Comparison of ENCODE assay signal across 21 cellular contexts in genomic region chr2:8518986-8519669, GRCh38.
DNase-seq lines count a peak whose midpoint lies in the region; ATAC-seq and TF ChIP-seq lines count a peak whose summit lies in the region.
"Had no signal": no experiment of that assay in that cellular context is flagged by ENCODE, and none has a peak within 500 bp of the region (broad histone marks: within the 10 kb centered on the region; RNA-seq: fewer than 3 reads in every experiment).

No MANE protein-coding gene starts in this region.

- no peak for ATAC-seq in stimulated activated memory B cell treated with anti-CD40 and anti-IgM and Interleukin-4, amounts not matched to agents 10 μg/mL and 1 μg/mL and 100 μg/mL, for 72 hours
- ATAC-seq in HG02852 (IDR thresholded peaks at IDR 0.05; ENCODE audit: unreplicated experiment) = no peak
- ATAC-seq: stimulated activated naive B cell treated with anti-CD40 and anti-IgM and Interleukin-4, amounts not matched to agents 10 μg/mL and 1 μg/mL and 100 μg/mL, for 72 hours had no signal

- H3K27me3 ChIP-seq in OCI-LY1 (ENCODE audit: insufficient read depth, low read length) = no peaks in the 10 kb centered on the region
- H3K27me3 ChIP-seq: esophagus squamous epithelium had no signal

- H3K9me3 Mint-ChIP-seq in activated naive CD4-positive, alpha-beta T cell treated with anti-CD3 and anti-CD28 coated beads for 36 hours = peaks cover 5% of the 10 kb centered on the region
- no peaks in the 10 kb centered on the region for H3K9me3 Mint-ChIP-seq in dendritic cell treated with granulocyte-macrophage colony-stimulating factor and Interleukin-4, amounts not matched to agents 40 ng/mL and 50 ng/mL, for 4 days
- peaks cover 4% of the 10 kb centered on the region for H3K9me3 Mint-ChIP-seq in stimulated activated memory B cell treated with anti-CD40 and anti-IgM and Interleukin-4, amounts not matched to agents 10 μg/mL and 1 μg/mL and 100 μg/mL, for 72 hours
- H3K9me3 Mint-ChIP-seq: HFFc6 had no signal

- H3K9me3 ChIP-seq in OCI-LY1 (ENCODE audit: low read length) = no peaks in the 10 kb centered on the region
- H3K9me3 ChIP-seq: esophagus squamous epithelium, SJCRH30 had no signal

- no peaks in the 10 kb centered on the region for H3K27me3 Mint-ChIP-seq in activated naive CD4-positive, alpha-beta T cell treated with anti-CD3 and anti-CD28 coated beads for 36 hours (ENCODE audit: low read depth)
- H3K27me3 Mint-ChIP-seq in dendritic cell treated with granulocyte-macrophage colony-stimulating factor and Interleukin-4, amounts not matched to agents 40 ng/mL and 50 ng/mL, for 4 days = no peaks in the 10 kb centered on the region
- H3K27me3 Mint-ChIP-seq in stimulated activated memory B cell treated with anti-CD40 and anti-IgM and Interleukin-4, amounts not matched to agents 10 μg/mL and 1 μg/mL and 100 μg/mL, for 72 hours = no peaks in the 10 kb centered on the region
- H3K27me3 Mint-ChIP-seq: activated naive CD4-positive, alpha-beta T cell treated with anti-CD3 and anti-CD28 coated beads, Interleukin-2, amount 10 ng/mL, durations not matched to agents 7 days and 5 days; CD4-positive, CD25-positive, alpha-beta regulatory T cell; progenitor cell of endocrine pancreas had no signal

- no peaks in the 10 kb centered on the region for H3F3A ChIP-seq in OCI-LY1 (ENCODE audit: insufficient read depth, low read length)

- TF ChIP-seq CTCF in OCI-LY1 (IDR thresholded peaks at IDR 0.05; ENCODE audit: low read length) = no peak

- no peak for DNase-seq in activated naive CD4-positive, alpha-beta T cell treated with anti-CD3 and anti-CD28 coated beads for 36 hours
- no peak for DNase-seq in activated naive CD4-positive, alpha-beta T cell treated with anti-CD3 and anti-CD28 coated beads, Interleukin-2, amount 50 U/mL, for 16 hours
- no peak for DNase-seq in NCI-H446 (lab: John Stamatoyannopoulos, UW)
- DNase-seq in OCI-M1 (lab: John Stamatoyannopoulos, UW) = no peak
- DNase-seq: activated CD8-positive, alpha-beta memory T cell treated with anti-CD3 and anti-CD28 coated beads, Interleukin-2, amount 50 U/mL, for 48 hours; activated naive CD4-positive, alpha-beta T cell treated with anti-CD3 and anti-CD28 coated beads, Interleukin-2, amount 10 ng/mL, durations not matched to agents 7 days and 5 days; CD4-positive, CD25-positive, alpha-beta regulatory T cell; effector CD4-positive, alpha-beta T cell; esophagus squamous epithelium; GDM1; HFFc6; mesenchymal stem cell; NCI-H1436; NCI-H526 treated with DMSO at 0.1 percent for 48 hours; SJCRH30; stimulated activated naive B cell treated with anti-CD40 and anti-IgM and Interleukin-4, amounts not matched to agents 10 μg/mL and 1 μg/mL and 100 μg/mL, for 72 hours had no signal

- no peak overlapping the region for H3K4me2 ChIP-seq in OCI-LY1 (ENCODE audit: low read length)

- intact Hi-C loops in activated naive CD4-positive, alpha-beta T cell treated with anti-CD3 and anti-CD28 coated beads for 36 hours (cut with micrococcal nuclease) = loop anchor here (10.0 kb wide), 2 partner anchors 1036 to 1084 kb away; partner anchors contain the start of gene ADAM17
- intact Hi-C loops in dendritic cell treated with granulocyte-macrophage colony-stimulating factor and Interleukin-4, amounts not matched to agents 40 ng/mL and 50 ng/mL, for 4 days (cut with micrococcal nuclease) = no loop called here

- CTCF ChIA-PET in activated naive CD4-positive, alpha-beta T cell treated with anti-CD3 and anti-CD28 coated beads for 36 hours (lab: Charles Lee) = interaction anchor here (1.0 to 1.3 kb wide), 2 partner anchors 24 to 162 kb away, joined by 3 read pairs; no protein-coding TSS in a partner anchor

- peak overlapping the region; percentile 9; the same call in 1 of the 2 replicates for H3K9ac ChIP-seq in OCI-LY1 (ENCODE audit: low read length)

- no peak overlapping the region for H3K4me3 ChIP-seq in OCI-LY1 (ENCODE audit: low read depth, low read length, poor library complexity, severe bottlenecking)
- H3K4me3 ChIP-seq: esophagus squamous epithelium, SJCRH30 had no signal

- H3K36me3 Mint-ChIP-seq in activated naive CD4-positive, alpha-beta T cell treated with anti-CD3 and anti-CD28 coated beads for 36 hours (ENCODE audit: low read depth) = peaks cover 3% of the 10 kb centered on the region
- H3K36me3 Mint-ChIP-seq in dendritic cell treated with granulocyte-macrophage colony-stimulating factor and Interleukin-4, amounts not matched to agents 40 ng/mL and 50 ng/mL, for 4 days (ENCODE audit: low read depth) = no peaks in the 10 kb centered on the region
- H3K36me3 Mint-ChIP-seq in stimulated activated memory B cell treated with anti-CD40 and anti-IgM and Interleukin-4, amounts not matched to agents 10 μg/mL and 1 μg/mL and 100 μg/mL, for 72 hours = no peaks in the 10 kb centered on the region
- H3K36me3 Mint-ChIP-seq: CD4-positive, CD25-positive, alpha-beta regulatory T cell had no signal

- H3K27ac ChIP-seq in OCI-LY1 (ENCODE audit: low read depth, low read length, poor library complexity, severe bottlenecking) = peak overlapping the region; percentile 97
- H3K27ac ChIP-seq: esophagus squamous epithelium, SJCRH30 had no signal

- no peaks in the 10 kb centered on the region for H4K20me1 ChIP-seq in OCI-LY1 (ENCODE audit: insufficient read depth, low read length)

- H3K9me2 ChIP-seq in OCI-LY1 (ENCODE audit: low read depth, low read length) = no peaks in the 10 kb centered on the region

- H3K36me3 ChIP-seq in OCI-LY1 (ENCODE audit: insufficient read depth, low read length) = no peaks in the 10 kb centered on the region
- H3K36me3 ChIP-seq: esophagus squamous epithelium, SJCRH30 had no signal

- H3K27ac Mint-ChIP-seq in activated naive CD4-positive, alpha-beta T cell treated with anti-CD3 and anti-CD28 coated beads for 36 hours = peak overlapping the region; percentile 14
- H3K27ac Mint-ChIP-seq in dendritic cell treated with granulocyte-macrophage colony-stimulating factor and Interleukin-4, amounts not matched to agents 40 ng/mL and 50 ng/mL, for 4 days = peak overlapping the region; percentile 82
- peak overlapping the region; percentile 28 for H3K27ac Mint-ChIP-seq in stimulated activated memory B cell treated with anti-CD40 and anti-IgM and Interleukin-4, amounts not matched to agents 10 μg/mL and 1 μg/mL and 100 μg/mL, for 72 hours
- H3K27ac Mint-ChIP-seq: activated naive CD4-positive, alpha-beta T cell treated with anti-CD3 and anti-CD28 coated beads, Interleukin-2, amount 10 ng/mL, durations not matched to agents 7 days and 5 days; HFFc6; progenitor cell of endocrine pancreas; stimulated activated naive B cell treated with anti-CD40 and anti-IgM and Interleukin-4, amounts not matched to agents 10 μg/mL and 1 μg/mL and 100 μg/mL, for 72 hours had no signal

- no peak overlapping the region for H3K4me3 Mint-ChIP-seq in activated naive CD4-positive, alpha-beta T cell treated with anti-CD3 and anti-CD28 coated beads for 36 hours
- H3K4me3 Mint-ChIP-seq in dendritic cell treated with granulocyte-macrophage colony-stimulating factor and Interleukin-4, amounts not matched to agents 40 ng/mL and 50 ng/mL, for 4 days = no peak overlapping the region
- no peak overlapping the region for H3K4me3 Mint-ChIP-seq in stimulated activated memory B cell treated with anti-CD40 and anti-IgM and Interleukin-4, amounts not matched to agents 10 μg/mL and 1 μg/mL and 100 μg/mL, for 72 hours
- H3K4me3 Mint-ChIP-seq: activated naive CD4-positive, alpha-beta T cell treated with anti-CD3 and anti-CD28 coated beads, Interleukin-2, amount 10 ng/mL, durations not matched to agents 7 days and 5 days; HFFc6; stimulated activated naive B cell treated with anti-CD40 and anti-IgM and Interleukin-4, amounts not matched to agents 10 μg/mL and 1 μg/mL and 100 μg/mL, for 72 hours had no signal

- no peak overlapping the region for H2AFZ ChIP-seq in OCI-LY1 (ENCODE audit: low read length)

- peaks cover 61% of the 10 kb centered on the region for H3K4me1 Mint-ChIP-seq in activated naive CD4-positive, alpha-beta T cell treated with anti-CD3 and anti-CD28 coated beads for 36 hours (ENCODE audit: low read depth)
- peaks cover 85% of the 10 kb centered on the region for H3K4me1 Mint-ChIP-seq in dendritic cell treated with granulocyte-macrophage colony-stimulating factor and Interleukin-4, amounts not matched to agents 40 ng/mL and 50 ng/mL, for 4 days (ENCODE audit: low read depth)
- H3K4me1 Mint-ChIP-seq in stimulated activated memory B cell treated with anti-CD40 and anti-IgM and Interleukin-4, amounts not matched to agents 10 μg/mL and 1 μg/mL and 100 μg/mL, for 72 hours = peaks cover 60% of the 10 kb centered on the region

- H3K4me1 ChIP-seq in OCI-LY1 (ENCODE audit: insufficient read depth, low read length, severe bottlenecking) = peaks cover 82% of the 10 kb centered on the region
- H3K4me1 ChIP-seq: SJCRH30 had no signal

- no peaks in the 10 kb centered on the region for H3K79me2 ChIP-seq in OCI-LY1 (ENCODE audit: insufficient read depth, low read length)

Comparison
In these comparisons a context has a peak if more than half of its experiments do, and no peak if none do; other contexts are left out.
1. H3K27ac Mint-ChIP-seq: peak in every context shown above with its lines; median percentile 82 in dendritic cell treated with granulocyte-macrophage colony-stimulating factor and Interleukin-4, amounts not matched to agents 40 ng/mL and 50 ng/mL, for 4 days; 28 in stimulated activated memory B cell treated with anti-CD40 and anti-IgM and Interleukin-4, amounts not matched to agents 10 μg/mL and 1 μg/mL and 100 μg/mL, for 72 hours; 14 in activated naive CD4-positive, alpha-beta T cell treated with anti-CD3 and anti-CD28 coated beads for 36 hours.